ENCODE assay signal across 29 cellular contexts in genomic region chr3:191912616-191913204, GRCh38.
"Had no signal": no experiment of that assay in that cellular context is flagged by ENCODE, and none has a peak within 500 bp of the region (broad histone marks: within the 10 kb centered on the region; RNA-seq: fewer than 3 reads in every experiment).

No MANE protein-coding gene starts in this region.

- H3K9me3 ChIP-seq: esophagus muscularis mucosa, ovary, right atrium auricular region, uterus had no signal

- H3K27ac Mint-ChIP-seq: activated B cell treated with CpG ODN at 0.5 μM for 24 hours; activated CD8-positive, alpha-beta memory T cell treated with anti-CD3 and anti-CD28 coated beads, Interleukin-2, amount 10 ng/mL, durations not matched to agents 7 days and 5 days; activated CD8-positive, alpha-beta T cell treated with anti-CD3 and anti-CD28 coated beads, Interleukin-2, amount 10 ng/mL, durations not matched to agents 7 days and 5 days; activated naive CD4-positive, alpha-beta T cell treated with anti-CD3 and anti-CD28 coated beads, Interleukin-2, amount 50 U/mL, for 24 hours; activated naive CD8-positive, alpha-beta T cell treated with anti-CD3 and anti-CD28 coated beads, Interleukin-2, amount 50 U/mL, for 24 hours; activated T-helper 2 cell treated with anti-CD3 and anti-CD28 coated beads, Interferon-gamma antibody, Interleukin-2, Interleukin-4, amounts not matched to agents 10 μg/mL and 5 μg/mL and 100 μg/mL, durations not matched to agents 14 hours and 24 hours and 36 hours; dendritic cell treated with granulocyte-macrophage colony-stimulating factor and Interleukin-4, amounts not matched to agents 40 ng/mL and 50 ng/mL, for 4 days; nephron; stimulated activated memory B cell treated with anti-CD40 and anti-IgM and Interleukin-4, amounts not matched to agents 10 μg/mL and 1 μg/mL and 100 μg/mL, for 72 hours; stimulated activated naive CD8-positive, alpha-beta T cell treated with anti-CD3 and anti-CD28 coated beads, Interleukin-15, amount 100 ng/mL, for 72 hours; T-helper 2 cell treated with Interferon-gamma antibody and Interleukin-4, amounts not matched to agents 5 μg/mL and 100 μg/mL, for 36 hours; type B pancreatic cell had no signal

- H3K4me3 ChIP-seq: esophagus muscularis mucosa, heart left ventricle, lung, ovary, right atrium auricular region, smooth muscle cell, uterus had no signal

- ATAC-seq: activated CD8-positive, alpha-beta memory T cell treated with anti-CD3 and anti-CD28 coated beads, Interleukin-2, amount 10 ng/mL, durations not matched to agents 7 days and 5 days; activated CD8-positive, alpha-beta T cell treated with anti-CD3 and anti-CD28 coated beads, Interleukin-2, amount 10 ng/mL, durations not matched to agents 7 days and 5 days; activated naive CD8-positive, alpha-beta T cell treated with anti-CD3 and anti-CD28 coated beads, Interleukin-2, amount 50 U/mL, for 24 hours; foreskin keratinocyte; heart left ventricle; stimulated activated memory B cell treated with anti-CD40 and anti-IgM and Interleukin-4, amounts not matched to agents 10 μg/mL and 1 μg/mL and 100 μg/mL, for 72 hours; stimulated activated naive CD8-positive, alpha-beta T cell treated with anti-CD3 and anti-CD28 coated beads, Interleukin-15, amount 100 ng/mL, for 72 hours had no signal

- DNase-seq: activated B cell treated with CpG ODN at 0.5 μM for 24 hours; activated CD4-positive, alpha-beta T cell treated with anti-CD3 and anti-CD28 coated beads, Interleukin-2, amount 50 U/mL, for 1 hour; activated CD8-positive, alpha-beta memory T cell treated with anti-CD3 and anti-CD28 coated beads, Interleukin-2, amount 10 ng/mL, durations not matched to agents 7 days and 5 days; activated CD8-positive, alpha-beta T cell treated with anti-CD3 and anti-CD28 coated beads, Interleukin-2, amount 10 ng/mL, durations not matched to agents 7 days and 5 days; activated naive CD8-positive, alpha-beta T cell treated with anti-CD3 and anti-CD28 coated beads, Interleukin-2, amount 50 U/mL, for 24 hours; activated T-cell treated with anti-CD3 and anti-CD28 coated beads, Interleukin-2, amount 50 U/mL, for 48 hours; amygdala; foreskin keratinocyte; heart left ventricle; hypothalamus; ovary; stimulated activated CD4-positive, alpha-beta T cell treated with anti-CD3 and anti-CD28 coated beads, Interleukin-1b, Interleukin-23, amount 100 ng/mL, for 48 hours; stimulated activated CD4-positive, alpha-beta T cell treated with anti-CD3 and anti-CD28 coated beads, Interleukin-4, amount 100 ng/mL, for 4 hours; stimulated activated CD8-positive, alpha-beta memory T cell treated with anti-CD3 and anti-CD28 coated beads, Interleukin-4, amount 100 ng/mL, for 48 hours; stimulated activated naive CD8-positive, alpha-beta T cell treated with anti-CD3 and anti-CD28 coated beads, Interleukin-15, amount 100 ng/mL, for 72 hours; substantia nigra; uterus had no signal

- H3K4me2 ChIP-seq: smooth muscle cell had no signal

- H3K4me1 Mint-ChIP-seq: activated B cell treated with CpG ODN at 0.5 μM for 24 hours; activated CD8-positive, alpha-beta memory T cell treated with anti-CD3 and anti-CD28 coated beads, Interleukin-2, amount 10 ng/mL, durations not matched to agents 7 days and 5 days; activated naive CD4-positive, alpha-beta T cell treated with anti-CD3 and anti-CD28 coated beads, Interleukin-2, amount 50 U/mL, for 24 hours; activated naive CD8-positive, alpha-beta T cell treated with anti-CD3 and anti-CD28 coated beads, Interleukin-2, amount 50 U/mL, for 24 hours; central memory CD8-positive, alpha-beta T cell; nephron; stimulated activated naive CD8-positive, alpha-beta T cell treated with anti-CD3 and anti-CD28 coated beads, Interleukin-15, amount 100 ng/mL, for 72 hours had no signal

- H3K36me3 ChIP-seq: esophagus muscularis mucosa, heart left ventricle, ovary, right atrium auricular region, uterus had no signal

- H3K27ac ChIP-seq: esophagus muscularis mucosa, foreskin keratinocyte, heart left ventricle, ovary, right atrium auricular region, uterus had no signal

- H3K36me3 Mint-ChIP-seq: activated CD8-positive, alpha-beta memory T cell treated with anti-CD3 and anti-CD28 coated beads, Interleukin-2, amount 10 ng/mL, durations not matched to agents 7 days and 5 days; activated naive CD4-positive, alpha-beta T cell treated with anti-CD3 and anti-CD28 coated beads, Interleukin-2, amount 50 U/mL, for 24 hours; stimulated activated memory B cell treated with anti-CD40 and anti-IgM and Interleukin-4, amounts not matched to agents 10 μg/mL and 1 μg/mL and 100 μg/mL, for 72 hours; type B pancreatic cell had no signal

- H3K4me1 ChIP-seq: esophagus muscularis mucosa, foreskin keratinocyte, heart left ventricle, right atrium auricular region, uterus had no signal

- H3K27me3 ChIP-seq: esophagus muscularis mucosa, foreskin keratinocyte, heart left ventricle, ovary, right atrium auricular region, uterus had no signal

- H3K27me3 Mint-ChIP-seq: activated B cell treated with CpG ODN at 0.5 μM for 24 hours; activated CD8-positive, alpha-beta memory T cell treated with anti-CD3 and anti-CD28 coated beads, Interleukin-2, amount 10 ng/mL, durations not matched to agents 7 days and 5 days; activated naive CD4-positive, alpha-beta T cell treated with anti-CD3 and anti-CD28 coated beads, Interleukin-2, amount 50 U/mL, for 24 hours; activated naive CD8-positive, alpha-beta T cell treated with anti-CD3 and anti-CD28 coated beads, Interleukin-2, amount 50 U/mL, for 24 hours; central memory CD8-positive, alpha-beta T cell; dendritic cell treated with granulocyte-macrophage colony-stimulating factor and Interleukin-4, amounts not matched to agents 40 ng/mL and 50 ng/mL, for 4 days; stimulated activated memory B cell treated with anti-CD40 and anti-IgM and Interleukin-4, amounts not matched to agents 10 μg/mL and 1 μg/mL and 100 μg/mL, for 72 hours; stimulated activated naive CD8-positive, alpha-beta T cell treated with anti-CD3 and anti-CD28 coated beads, Interleukin-15, amount 100 ng/mL, for 72 hours; type B pancreatic cell had no signal

- H3K4me3 Mint-ChIP-seq: activated B cell treated with CpG ODN at 0.5 μM for 24 hours; activated CD8-positive, alpha-beta memory T cell treated with anti-CD3 and anti-CD28 coated beads, Interleukin-2, amount 10 ng/mL, durations not matched to agents 7 days and 5 days; activated CD8-positive, alpha-beta T cell treated with anti-CD3 and anti-CD28 coated beads, Interleukin-2, amount 10 ng/mL, durations not matched to agents 7 days and 5 days; activated naive CD4-positive, alpha-beta T cell treated with anti-CD3 and anti-CD28 coated beads, Interleukin-2, amount 50 U/mL, for 24 hours; activated naive CD8-positive, alpha-beta T cell treated with anti-CD3 and anti-CD28 coated beads, Interleukin-2, amount 50 U/mL, for 24 hours; central memory CD8-positive, alpha-beta T cell; dendritic cell treated with granulocyte-macrophage colony-stimulating factor and Interleukin-4, amounts not matched to agents 40 ng/mL and 50 ng/mL, for 4 days; nephron; stimulated activated memory B cell treated with anti-CD40 and anti-IgM and Interleukin-4, amounts not matched to agents 10 μg/mL and 1 μg/mL and 100 μg/mL, for 72 hours; stimulated activated naive CD8-positive, alpha-beta T cell treated with anti-CD3 and anti-CD28 coated beads, Interleukin-15, amount 100 ng/mL, for 72 hours; T-helper 2 cell treated with Interferon-gamma antibody and Interleukin-4, amounts not matched to agents 5 μg/mL and 100 μg/mL, for 36 hours; type B pancreatic cell had no signal
